In genomic region chr3:32708672-32709283, GRCh38 we compare ENCODE assay signal across 1 cellular context.
TF ChIP-seq lines count a peak whose summit lies in the region.

No MANE protein-coding gene starts in this region.

TF ChIP-seq in K562, 482 proteins besides CTCF, POLR2A, EP300 and RAD21 (continued from another document and continues in another):
- TF ChIP-seq ATF2 (CRISPR knock-in tag; IDR thresholded peaks at IDR 0.05), result no peak
- TF ChIP-seq ZFX (CRISPR knock-in tag; IDR thresholded peaks at IDR 0.05), result no peak
- TF ChIP-seq HCFC1 (IDR thresholded peaks at IDR 0.05; ENCODE audit: low read depth, low read length), result no peak
- no peak for TF ChIP-seq SIRT6 (IDR thresholded peaks at IDR 0.05; ENCODE audit: low read depth, low read length)
- TF ChIP-seq DNMT1 (IDR thresholded peaks at IDR 0.05), result no peak
- no peak for TF ChIP-seq CTCFL (IDR thresholded peaks at IDR 0.05; ENCODE audit: borderline replicate concordance, insufficient read depth, low read depth, low read length, poor library complexity, severe bottlenecking)
- TF ChIP-seq KDM1A (IDR thresholded peaks at IDR 0.05), result peak; percentile 85 to 89
- TF ChIP-seq CREM (IDR thresholded peaks at IDR 0.05; ENCODE audit: low read depth), result no peak
- no peak for TF ChIP-seq ZFPM2 (CRISPR knock-in tag; IDR thresholded peaks at IDR 0.05)
- TF ChIP-seq EP400 (IDR thresholded peaks at IDR 0.05), result no peak
- no peak for TF ChIP-seq ZKSCAN3 (CRISPR knock-in tag; IDR thresholded peaks at IDR 0.05)
- TF ChIP-seq RERE (CRISPR knock-in tag; IDR thresholded peaks at IDR 0.05; ENCODE audit: borderline replicate concordance), result no peak
- no peak for TF ChIP-seq ZNF76 (CRISPR knock-in tag; IDR thresholded peaks at IDR 0.05; ENCODE audit: borderline replicate concordance)
- no peak for TF ChIP-seq THAP12 (CRISPR knock-in tag; IDR thresholded peaks at IDR 0.05)
- TF ChIP-seq CREB5 (CRISPR knock-in tag; IDR thresholded peaks at IDR 0.05), result no peak
- no peak for TF ChIP-seq CHD7 (IDR thresholded peaks at IDR 0.05; ENCODE audit: low read depth, low read length)
- TF ChIP-seq TAF1 (IDR thresholded peaks at IDR 0.05; ENCODE audit: control insufficient read depth, extremely low read depth, insufficient read depth, low read length, severe bottlenecking), result no peak
- TF ChIP-seq HNRNPL (IDR thresholded peaks at IDR 0.05; ENCODE audit: low read depth, low read length), result no peak
- TF ChIP-seq LCOR (CRISPR knock-in tag; IDR thresholded peaks at IDR 0.05), result no peak
- no peak for TF ChIP-seq NCOA6 (IDR thresholded peaks at IDR 0.05)
- no peak for TF ChIP-seq ATF6 (CRISPR knock-in tag; IDR thresholded peaks at IDR 0.05)
- TF ChIP-seq ZNF277 (CRISPR knock-in tag; IDR thresholded peaks at IDR 0.05; ENCODE audit: borderline replicate concordance), result no peak
- peak; percentile 81 for TF ChIP-seq GTF2E2 (tag; IDR thresholded peaks at IDR 0.05)
